ENCODE assay signal across 21 cellular contexts in genomic region chr1:85356130-85356529, GRCh38.
"Had no signal": no experiment of that assay in that cellular context is flagged by ENCODE, and none has a peak within 500 bp of the region (broad histone marks: within the 10 kb centered on the region; RNA-seq: fewer than 3 reads in every experiment).

No MANE protein-coding gene starts in this region.

- H3K27ac ChIP-seq: brain microvascular endothelial cell, epithelial cell of prostate, lower lobe of right lung, parathyroid adenoma, upper lobe of right lung, WERI-Rb-1 had no signal

- H3K9me3 ChIP-seq: lower lobe of right lung, upper lobe of right lung had no signal

- DNase-seq: activated CD4-positive, alpha-beta T cell treated with anti-CD3 and anti-CD28 coated beads for 1 hour; activated CD8-positive, alpha-beta memory T cell treated with anti-CD3 and anti-CD28 coated beads for 24 hours; activated CD8-positive, alpha-beta memory T cell treated with anti-CD3 and anti-CD28 coated beads, Interleukin-2, amount 50 U/mL, for 48 hours; activated effector memory CD4-positive, alpha-beta T cell treated with Interleukin-2 at 50 U/mL for 16 hours; activated naive CD4-positive, alpha-beta T cell treated with anti-CD3 and anti-CD28 coated beads, Interleukin-2, amount 50 U/mL, for 16 hours; activated T-cell treated with anti-CD3 and anti-CD28 coated beads, Interleukin-2, amount 50 U/mL, for 48 hours; aorta; brain microvascular endothelial cell; central memory CD4-positive, alpha-beta T cell; endodermal cell; foreskin fibroblast; left colon; lower lobe of right lung; naive thymus-derived CD8-positive, alpha-beta T cell; stimulated activated CD8-positive, alpha-beta memory T cell treated with anti-CD3 and anti-CD28 coated beads, Interleukin-4, amount 100 ng/mL, for 48 hours; stimulated activated naive CD4-positive, alpha-beta T cell; upper lobe of right lung; WERI-Rb-1 had no signal

- H3K4me3 ChIP-seq: lower lobe of right lung, upper lobe of right lung had no signal

- H3K27me3 ChIP-seq: brain microvascular endothelial cell, upper lobe of right lung had no signal

- H3K36me3 ChIP-seq: lower lobe of right lung, upper lobe of right lung, WERI-Rb-1 had no signal

- FAIRE-seq: colon had no signal

- ATAC-seq: left colon; lower lobe of right lung; naive thymus-derived CD8-positive, alpha-beta T cell; upper lobe of right lung had no signal
